ENCODE assay signal across 30 cellular contexts in the genomic region with DNA sequence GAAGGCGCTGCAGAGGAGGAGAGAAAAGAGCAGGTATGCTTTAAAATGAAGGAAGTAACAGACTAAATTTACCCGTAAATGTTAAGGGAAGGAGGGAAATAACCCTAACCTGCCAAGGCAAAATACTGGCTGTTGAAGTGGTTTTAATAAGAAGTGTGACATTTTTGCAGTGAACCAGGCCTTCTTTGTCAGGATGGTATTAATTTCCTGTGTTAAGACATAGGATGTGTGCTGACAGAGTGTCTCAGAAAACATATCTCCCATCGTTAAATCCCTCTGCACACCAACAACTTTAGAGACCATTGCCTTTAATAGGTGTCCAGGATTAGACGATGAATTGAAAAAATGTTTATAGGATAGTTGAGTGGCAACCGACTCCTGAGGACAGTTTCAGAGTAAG. TPM values are rescaled to one million over a fixed set of nuclear protein-coding genes. Genes with fewer than 3 reads are reported as not detected.
DNase-seq lines count a peak whose midpoint lies in the region; ATAC-seq and TF ChIP-seq lines count a peak whose summit lies in the region.
"Had no signal": no experiment of that assay in that cellular context is flagged by ENCODE, and none has a peak within 500 bp of the region (broad histone marks: within the 10 kb centered on the region; RNA-seq: fewer than 3 reads in every experiment).

No MANE protein-coding gene starts in this region.

- no peaks in the 10 kb centered on the region for H3K27me3 ChIP-seq in CD4-positive, alpha-beta memory T cell (ENCODE audit: insufficient read depth, low read length)
- H3K27me3 ChIP-seq in left ventricle myocardium inferior (ENCODE audit: low read depth) (no peaks in the 10 kb centered on the region), breast epithelium (no peaks in the 10 kb centered on the region)
- H3K27me3 ChIP-seq: BLaER1, brain microvascular endothelial cell, ovary, uterus had no signal

- H3K9me3 Mint-ChIP-seq in CD4-positive, alpha-beta memory T cell = no peaks in the 10 kb centered on the region
- no peaks in the 10 kb centered on the region for H3K9me3 Mint-ChIP-seq in T-cell
- H3K9me3 Mint-ChIP-seq in central memory CD8-positive, alpha-beta T cell = no peaks in the 10 kb centered on the region
- no peaks in the 10 kb centered on the region for H3K9me3 Mint-ChIP-seq in stimulated activated effector memory CD8-positive, alpha-beta T cell treated with anti-CD3 and anti-CD28 coated beads, Interleukin-12 subunit alpha, Interleukin-12 subunit beta, amount 100 ng/mL, for 72 hours
- H3K9me3 Mint-ChIP-seq: activated T-cell treated with anti-CD3 and anti-CD28 coated beads, Interleukin-2, amount 50 U/mL, for 24 hours; IgD-negative memory B cell; stimulated activated memory B cell treated with anti-CD40 and anti-IgM and Interleukin-4, amounts not matched to agents 10 μg/mL and 1 μg/mL and 100 μg/mL, for 72 hours had no signal

- peak overlapping the region; percentile 4 for H3K27ac ChIP-seq in CD4-positive, alpha-beta memory T cell (ENCODE audit: low read depth, low read length)
- H3K27ac ChIP-seq in left ventricle myocardium inferior (replicated peaks) = no peak overlapping the region
- no peak overlapping the region for H3K27ac ChIP-seq in breast epithelium
- H3K27ac ChIP-seq: BLaER1, brain microvascular endothelial cell, GM23248, ovary, thoracic aorta, uterus, WERI-Rb-1 had no signal

- H3K36me3 Mint-ChIP-seq in CD4-positive, alpha-beta memory T cell = peaks cover 50 to 68% of the 10 kb centered on the region in 2 donors
- H3K36me3 Mint-ChIP-seq in T-cell = peaks cover 50% of the 10 kb centered on the region
- H3K36me3 Mint-ChIP-seq in central memory CD8-positive, alpha-beta T cell (ENCODE audit: insufficient read depth) = peaks cover 35% of the 10 kb centered on the region
- H3K36me3 Mint-ChIP-seq in stimulated activated effector memory CD8-positive, alpha-beta T cell treated with anti-CD3 and anti-CD28 coated beads, Interleukin-12 subunit alpha, Interleukin-12 subunit beta, amount 100 ng/mL, for 72 hours = peaks cover 64% of the 10 kb centered on the region

- peak overlapping the region; percentile 1 to 93 (median 67) for H3K27ac Mint-ChIP-seq in CD4-positive, alpha-beta memory T cell
- H3K27ac Mint-ChIP-seq in T-cell = peak overlapping the region; percentile 23 to 47
- peak overlapping the region; percentile 56 for H3K27ac Mint-ChIP-seq in central memory CD8-positive, alpha-beta T cell (ENCODE audit: low read depth)
- peak overlapping the region; percentile 63 for H3K27ac Mint-ChIP-seq in stimulated activated effector memory CD8-positive, alpha-beta T cell treated with anti-CD3 and anti-CD28 coated beads, Interleukin-12 subunit alpha, Interleukin-12 subunit beta, amount 100 ng/mL, for 72 hours
- H3K27ac Mint-ChIP-seq: activated T-cell treated with anti-CD3 and anti-CD28 coated beads, Interleukin-2, amount 50 U/mL, for 24 hours; stimulated activated memory B cell treated with anti-CD40 and anti-IgM and Interleukin-4, amounts not matched to agents 10 μg/mL and 1 μg/mL and 100 μg/mL, for 72 hours had no signal

- peaks cover 78 to 97% (median 88%) of the 10 kb centered on the region in 4 donors for H3K4me1 Mint-ChIP-seq in CD4-positive, alpha-beta memory T cell
- peaks cover 96 to 98% (median 96%) of the 10 kb centered on the region in 3 donors for H3K4me1 Mint-ChIP-seq in T-cell
- peaks cover 86% of the 10 kb centered on the region for H3K4me1 Mint-ChIP-seq in central memory CD8-positive, alpha-beta T cell
- peaks cover 89% of the 10 kb centered on the region for H3K4me1 Mint-ChIP-seq in stimulated activated effector memory CD8-positive, alpha-beta T cell treated with anti-CD3 and anti-CD28 coated beads, Interleukin-12 subunit alpha, Interleukin-12 subunit beta, amount 100 ng/mL, for 72 hours

- no peaks in the 10 kb centered on the region for H3K27me3 Mint-ChIP-seq in CD4-positive, alpha-beta memory T cell
- no peaks in the 10 kb centered on the region for H3K27me3 Mint-ChIP-seq in T-cell
- H3K27me3 Mint-ChIP-seq in central memory CD8-positive, alpha-beta T cell = no peaks in the 10 kb centered on the region
- H3K27me3 Mint-ChIP-seq: activated T-cell treated with anti-CD3 and anti-CD28 coated beads, Interleukin-2, amount 50 U/mL, for 24 hours; stimulated activated memory B cell treated with anti-CD40 and anti-IgM and Interleukin-4, amounts not matched to agents 10 μg/mL and 1 μg/mL and 100 μg/mL, for 72 hours had no signal

- TF ChIP-seq POLR2A in breast epithelium (IDR thresholded peaks at IDR 0.05) = no peak

- TF ChIP-seq CTCF in left ventricle myocardium inferior (IDR thresholded peaks at IDR 0.05; ENCODE audit: borderline replicate concordance) (no peak), breast epithelium (IDR thresholded peaks at IDR 0.05) (no peak)

- CTCF ChIA-PET in CD4-positive, alpha-beta memory T cell (lab: Charles Lee; ENCODE audit: partially characterized antibody) = no interaction called here
- CTCF ChIA-PET in T-cell (lab: Charles Lee) = no interaction called here

- H3K4me1 ChIP-seq in CD4-positive, alpha-beta memory T cell (ENCODE audit: insufficient read depth, low read length) = peaks cover 95% of the 10 kb centered on the region
- H3K4me1 ChIP-seq in left ventricle myocardium inferior = no peaks in the 10 kb centered on the region
- peaks cover 0 to 11% of the 10 kb centered on the region in 2 donors for H3K4me1 ChIP-seq in breast epithelium
- H3K4me1 ChIP-seq: uterus had no signal

- ATAC-seq in T-cell (replicated peaks in 1 of 4) = no peak
- no peak for ATAC-seq in central memory CD8-positive, alpha-beta T cell (replicated peaks; ENCODE audit: extremely low read depth, poor library complexity, severe bottlenecking)
- ATAC-seq in stimulated activated effector memory CD8-positive, alpha-beta T cell treated with anti-CD3 and anti-CD28 coated beads, Interleukin-12 subunit alpha, Interleukin-12 subunit beta, amount 100 ng/mL, for 72 hours = no peak
- ATAC-seq: mucosa of descending colon; stimulated activated memory B cell treated with anti-CD40 and anti-IgM and Interleukin-4, amounts not matched to agents 10 μg/mL and 1 μg/mL and 100 μg/mL, for 72 hours had no signal

- H3K9me3 ChIP-seq in CD4-positive, alpha-beta memory T cell (ENCODE audit: control insufficient read depth in 1 of 2, low read length in 2 of 2) = no peaks in the 10 kb centered on the region
- H3K9me3 ChIP-seq in left ventricle myocardium inferior (replicated peaks) = no peaks in the 10 kb centered on the region
- H3K9me3 ChIP-seq in breast epithelium = no peaks in the 10 kb centered on the region
- H3K9me3 ChIP-seq: BLaER1, mucosa of descending colon, ovary, thoracic aorta, uterus had no signal

- no peak overlapping the region for H3K4me3 ChIP-seq in CD4-positive, alpha-beta memory T cell (ENCODE audit: low read length in 2 of 2)
- H3K4me3 ChIP-seq in left ventricle myocardium inferior (no peak overlapping the region), breast epithelium (no peak overlapping the region)
- H3K4me3 ChIP-seq: BLaER1, GM23248, lung, mucosa of descending colon, ovary, thoracic aorta, uterus had no signal

- DNase-seq in CD4-positive, alpha-beta memory T cell = no peak
- DNase-seq in T-cell = no peak
- DNase-seq in central memory CD8-positive, alpha-beta T cell (ENCODE audit: low spot score in 2 of 2) = no peak
- DNase-seq in stimulated activated effector memory CD8-positive, alpha-beta T cell treated with anti-CD3 and anti-CD28 coated beads, Interleukin-12 subunit alpha, Interleukin-12 subunit beta, amount 100 ng/mL, for 72 hours (ENCODE audit: low spot score in 2 of 2) = no peak
- no peak for DNase-seq in NCI-H446 treated with DMSO at 0.1 percent for 48 hours (lab: John Stamatoyannopoulos, UW)
- DNase-seq in left ventricle myocardium inferior = no peak
- no peak for DNase-seq in breast epithelium (ENCODE audit: low spot score in 2 of 2)
- DNase-seq: activated CD4-positive, alpha-beta T cell treated with anti-CD3 and anti-CD28 coated beads for 4 hours; activated naive CD4-positive, alpha-beta T cell; activated T-cell treated with anti-CD3 and anti-CD28 coated beads, Interleukin-2, amount 50 U/mL, for 24 hours; amygdala; brain microvascular endothelial cell; Calu3; DMS79 treated with DMSO at 0.1 percent for 48 hours; GM23248; hippocampal formation; mucosa of descending colon; NCI-H1436 treated with DMSO at 0.1 percent for 48 hours; NCI-H2107; NCI-H446; ovary; SIG-M5; T1000; uterus; WERI-Rb-1 had no signal

- H3K4me3 Mint-ChIP-seq in CD4-positive, alpha-beta memory T cell = peak overlapping the region in 7 of 8 donors; percentile 10 to 70 (median 31)
- H3K4me3 Mint-ChIP-seq in T-cell = peak overlapping the region in 2 of 3 donors; percentile 7 to 47
- H3K4me3 Mint-ChIP-seq in central memory CD8-positive, alpha-beta T cell = peak overlapping the region; percentile 48
- H3K4me3 Mint-ChIP-seq in stimulated activated effector memory CD8-positive, alpha-beta T cell treated with anti-CD3 and anti-CD28 coated beads, Interleukin-12 subunit alpha, Interleukin-12 subunit beta, amount 100 ng/mL, for 72 hours = peak overlapping the region; percentile 21
- H3K4me3 Mint-ChIP-seq: activated T-cell treated with anti-CD3 and anti-CD28 coated beads, Interleukin-2, amount 50 U/mL, for 24 hours; stimulated activated memory B cell treated with anti-CD40 and anti-IgM and Interleukin-4, amounts not matched to agents 10 μg/mL and 1 μg/mL and 100 μg/mL, for 72 hours had no signal

- peaks cover 34% of the 10 kb centered on the region for H3K36me3 ChIP-seq in CD4-positive, alpha-beta memory T cell (ENCODE audit: insufficient read depth, low read length)
- H3K36me3 ChIP-seq in left ventricle myocardium inferior (no peaks in the 10 kb centered on the region), breast epithelium (no peaks in the 10 kb centered on the region)
- H3K36me3 ChIP-seq: brain microvascular endothelial cell, ovary, thoracic aorta, uterus, WERI-Rb-1 had no signal

- intact Hi-C loops in CD4-positive, alpha-beta memory T cell (cut with micrococcal nuclease) = no loop called here
- intact Hi-C loops in left ventricle myocardium inferior (cut with micrococcal nuclease) = no loop called here
- intact Hi-C loops in breast epithelium (cut with DNase I; ENCODE audit: low total_unique reads) = no loop called here

- POLR2A ChIA-PET in CD4-positive, alpha-beta memory T cell (lab: Charles Lee; ENCODE audit: partially characterized antibody) = no interaction called here
- POLR2A ChIA-PET in T-cell (lab: Charles Lee) = no interaction called here

RNA-seq across cellular contexts. Expression of a gene that starts 9.9 kb away (rescaled TPM):
- total RNA-seq in CD4-positive, alpha-beta memory T cell = 100 to 1,000 TPM; 168 to 180 TPM
- 100 to 1,000 TPM; 134 to 165 TPM for polyA plus RNA-seq in CD4-positive, alpha-beta memory T cell
- total RNA-seq in T-cell (100 to 1,000 TPM; 123 to 151 (median 136) TPM), left ventricle myocardium inferior (4.6 TPM), breast epithelium (10 to 100 TPM; 49.8 to 59.0 (median 53.0) TPM)
